In the genomic region with DNA sequence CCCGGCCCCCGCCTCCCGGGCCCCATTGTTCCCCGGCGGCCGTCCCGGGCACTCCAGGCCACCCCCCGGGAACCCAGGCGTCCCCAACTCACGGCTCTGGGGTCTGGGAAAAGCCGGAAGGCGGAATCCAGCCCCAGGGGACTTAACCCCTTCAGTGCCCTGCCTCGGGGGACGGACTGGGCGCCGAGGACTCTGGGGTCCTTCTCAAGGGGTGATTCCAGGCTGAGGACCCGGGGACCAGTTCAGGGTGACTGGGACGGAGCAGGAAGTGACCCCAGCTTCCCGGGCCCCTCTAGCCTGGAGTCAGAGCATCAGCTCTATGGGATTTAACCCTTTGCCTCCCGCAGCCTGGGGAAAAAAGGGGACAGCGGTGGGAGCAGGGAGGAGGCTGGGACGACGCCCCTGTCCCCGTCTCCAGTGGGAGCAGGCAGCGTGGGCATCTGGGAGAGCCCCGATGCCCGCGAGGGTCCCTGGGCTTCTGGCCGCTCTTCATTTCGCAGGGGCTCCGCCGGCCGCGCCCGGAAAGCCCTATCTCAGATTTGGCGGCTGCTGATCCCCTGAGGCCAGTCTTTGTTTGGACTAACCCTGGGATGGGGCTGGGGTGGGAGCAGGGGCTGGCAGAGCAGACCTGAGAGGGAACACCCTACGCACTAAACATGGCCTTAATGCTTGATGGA, we compare ENCODE assay signal across 1 cellular context.
TF ChIP-seq lines count a peak whose summit lies in the region.

Gene ZNF629, minus strand, starts transcription at position 270 of the 677 bp plus-strand sequence. CDS start 2,723 bp downstream, outside the sequence.

TF ChIP-seq in HepG2, 621 proteins besides CTCF, POLR2A, EP300 and RAD21 (continued from another document):
- TF ChIP-seq, protein P1, sequence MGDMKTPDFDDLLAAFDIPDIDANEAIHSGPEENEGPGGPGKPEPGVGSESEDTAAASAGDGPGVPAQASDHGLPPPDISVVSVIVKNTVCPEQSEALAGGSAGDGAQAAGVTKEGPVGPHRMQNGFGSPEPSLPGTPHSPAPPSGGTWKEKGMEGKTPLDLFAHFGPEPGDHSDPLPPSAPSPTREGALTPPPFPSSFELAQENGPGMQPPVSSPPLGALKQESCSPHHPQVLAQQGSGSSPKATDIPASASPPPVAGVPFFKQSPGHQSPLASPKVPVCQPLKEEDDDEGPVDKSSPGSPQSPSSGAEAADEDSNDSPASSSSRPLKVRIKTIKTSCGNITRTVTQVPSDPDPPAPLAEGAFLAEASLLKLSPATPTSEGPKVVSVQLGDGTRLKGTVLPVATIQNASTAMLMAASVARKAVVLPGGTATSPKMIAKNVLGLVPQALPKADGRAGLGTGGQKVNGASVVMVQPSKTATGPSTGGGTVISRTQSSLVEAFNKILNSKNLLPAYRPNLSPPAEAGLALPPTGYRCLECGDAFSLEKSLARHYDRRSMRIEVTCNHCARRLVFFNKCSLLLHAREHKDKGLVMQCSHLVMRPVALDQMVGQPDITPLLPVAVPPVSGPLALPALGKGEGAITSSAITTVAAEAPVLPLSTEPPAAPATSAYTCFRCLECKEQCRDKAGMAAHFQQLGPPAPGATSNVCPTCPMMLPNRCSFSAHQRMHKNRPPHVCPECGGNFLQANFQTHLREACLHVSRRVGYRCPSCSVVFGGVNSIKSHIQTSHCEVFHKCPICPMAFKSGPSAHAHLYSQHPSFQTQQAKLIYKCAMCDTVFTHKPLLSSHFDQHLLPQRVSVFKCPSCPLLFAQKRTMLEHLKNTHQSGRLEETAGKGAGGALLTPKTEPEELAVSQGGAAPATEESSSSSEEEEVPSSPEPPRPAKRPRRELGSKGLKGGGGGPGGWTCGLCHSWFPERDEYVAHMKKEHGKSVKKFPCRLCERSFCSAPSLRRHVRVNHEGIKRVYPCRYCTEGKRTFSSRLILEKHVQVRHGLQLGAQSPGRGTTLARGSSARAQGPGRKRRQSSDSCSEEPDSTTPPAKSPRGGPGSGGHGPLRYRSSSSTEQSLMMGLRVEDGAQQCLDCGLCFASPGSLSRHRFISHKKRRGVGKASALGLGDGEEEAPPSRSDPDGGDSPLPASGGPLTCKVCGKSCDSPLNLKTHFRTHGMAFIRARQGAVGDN (CRISPR knock-in tag; IDR thresholded peaks at IDR 0.05), result peak; percentile 76
- TF ChIP-seq SPEN (CRISPR knock-in tag; IDR thresholded peaks at IDR 0.05; ENCODE audit: low read depth), result peak; percentile 86
- no peak for TF ChIP-seq NFYC (CRISPR knock-in tag; IDR thresholded peaks at IDR 0.05)
- TF ChIP-seq ZNF460 (CRISPR knock-in tag; IDR thresholded peaks at IDR 0.05; ENCODE audit: borderline replicate concordance), result no peak
- no peak; the same call in 1 of the 2 replicates for TF ChIP-seq SMC3 (IDR thresholded peaks at IDR 0.05; ENCODE audit: low read length)
- TF ChIP-seq HCFC1 (IDR thresholded peaks at IDR 0.05; ENCODE audit: low read depth, low read length), result peak; percentile 69; the same call in 1 of the 2 replicates
- no peak for TF ChIP-seq NFATC3 (CRISPR knock-in tag; IDR thresholded peaks at IDR 0.05)
- TF ChIP-seq, protein P2, sequence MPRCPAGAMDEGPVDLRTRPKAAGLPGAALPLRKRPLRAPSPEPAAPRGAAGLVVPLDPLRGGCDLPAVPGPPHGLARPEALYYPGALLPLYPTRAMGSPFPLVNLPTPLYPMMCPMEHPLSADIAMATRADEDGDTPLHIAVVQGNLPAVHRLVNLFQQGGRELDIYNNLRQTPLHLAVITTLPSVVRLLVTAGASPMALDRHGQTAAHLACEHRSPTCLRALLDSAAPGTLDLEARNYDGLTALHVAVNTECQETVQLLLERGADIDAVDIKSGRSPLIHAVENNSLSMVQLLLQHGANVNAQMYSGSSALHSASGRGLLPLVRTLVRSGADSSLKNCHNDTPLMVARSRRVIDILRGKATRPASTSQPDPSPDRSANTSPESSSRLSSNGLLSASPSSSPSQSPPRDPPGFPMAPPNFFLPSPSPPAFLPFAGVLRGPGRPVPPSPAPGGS (CRISPR knock-in tag; IDR thresholded peaks at IDR 0.05), result peak; percentile 56; the same call in 1 of the 2 replicates
- no peak for TF ChIP-seq ZNF430 (CRISPR knock-in tag; IDR thresholded peaks at IDR 0.05)
- no peak for TF ChIP-seq ZC3H4 (CRISPR knock-in tag; IDR thresholded peaks at IDR 0.05; ENCODE audit: borderline replicate concordance)
- TF ChIP-seq MBD4 (IDR thresholded peaks at IDR 0.05; ENCODE audit: borderline replicate concordance, low read length), result no peak
- TF ChIP-seq MZF1 (CRISPR knock-in tag; IDR thresholded peaks at IDR 0.05; ENCODE audit: borderline replicate concordance), result peak; percentile 85; the same call in 1 of the 2 replicates
- TF ChIP-seq, protein P3, sequence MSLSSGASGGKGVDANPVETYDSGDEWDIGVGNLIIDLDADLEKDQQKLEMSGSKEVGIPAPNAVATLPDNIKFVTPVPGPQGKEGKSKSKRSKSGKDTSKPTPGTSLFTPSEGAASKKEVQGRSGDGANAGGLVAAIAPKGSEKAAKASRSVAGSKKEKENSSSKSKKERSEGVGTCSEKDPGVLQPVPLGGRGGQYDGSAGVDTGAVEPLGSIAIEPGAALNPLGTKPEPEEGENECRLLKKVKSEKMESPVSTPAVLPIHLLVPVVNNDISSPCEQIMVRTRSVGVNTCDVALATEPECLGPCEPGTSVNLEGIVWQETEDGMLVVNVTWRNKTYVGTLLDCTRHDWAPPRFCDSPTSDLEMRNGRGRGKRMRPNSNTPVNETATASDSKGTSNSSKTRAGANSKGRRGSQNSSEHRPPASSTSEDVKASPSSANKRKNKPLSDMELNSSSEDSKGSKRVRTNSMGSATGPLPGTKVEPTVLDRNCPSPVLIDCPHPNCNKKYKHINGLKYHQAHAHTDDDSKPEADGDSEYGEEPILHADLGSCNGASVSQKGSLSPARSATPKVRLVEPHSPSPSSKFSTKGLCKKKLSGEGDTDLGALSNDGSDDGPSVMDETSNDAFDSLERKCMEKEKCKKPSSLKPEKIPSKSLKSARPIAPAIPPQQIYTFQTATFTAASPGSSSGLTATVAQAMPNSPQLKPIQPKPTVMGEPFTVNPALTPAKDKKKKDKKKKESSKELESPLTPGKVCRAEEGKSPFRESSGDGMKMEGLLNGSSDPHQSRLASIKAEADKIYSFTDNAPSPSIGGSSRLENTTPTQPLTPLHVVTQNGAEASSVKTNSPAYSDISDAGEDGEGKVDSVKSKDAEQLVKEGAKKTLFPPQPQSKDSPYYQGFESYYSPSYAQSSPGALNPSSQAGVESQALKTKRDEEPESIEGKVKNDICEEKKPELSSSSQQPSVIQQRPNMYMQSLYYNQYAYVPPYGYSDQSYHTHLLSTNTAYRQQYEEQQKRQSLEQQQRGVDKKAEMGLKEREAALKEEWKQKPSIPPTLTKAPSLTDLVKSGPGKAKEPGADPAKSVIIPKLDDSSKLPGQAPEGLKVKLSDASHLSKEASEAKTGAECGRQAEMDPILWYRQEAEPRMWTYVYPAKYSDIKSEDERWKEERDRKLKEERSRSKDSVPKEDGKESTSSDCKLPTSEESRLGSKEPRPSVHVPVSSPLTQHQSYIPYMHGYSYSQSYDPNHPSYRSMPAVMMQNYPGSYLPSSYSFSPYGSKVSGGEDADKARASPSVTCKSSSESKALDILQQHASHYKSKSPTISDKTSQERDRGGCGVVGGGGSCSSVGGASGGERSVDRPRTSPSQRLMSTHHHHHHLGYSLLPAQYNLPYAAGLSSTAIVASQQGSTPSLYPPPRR (CRISPR knock-in tag; IDR thresholded peaks at IDR 0.05; ENCODE audit: borderline replicate concordance), result peak; percentile 53; the same call in 1 of the 2 replicates
- TF ChIP-seq ZNF20 (CRISPR knock-in tag; IDR thresholded peaks at IDR 0.05), result 0 out of 2 replicates have a peak, but pooled peaks have one; percentile 64
- no peak for TF ChIP-seq CCAR2 (optimal IDR thresholded peaks at IDR 0.05; ENCODE audit: low read depth, low read length)
- no peak for TF ChIP-seq SP5 (CRISPR knock-in tag; IDR thresholded peaks at IDR 0.05; ENCODE audit: borderline replicate concordance, low read depth)
- TF ChIP-seq ZNF614 (CRISPR knock-in tag; IDR thresholded peaks at IDR 0.05; ENCODE audit: borderline replicate concordance), result 0 out of 2 replicates have a peak, but pooled peaks have one; percentile 11
- TF ChIP-seq ZFY (CRISPR knock-in tag; IDR thresholded peaks at IDR 0.05), result peak; percentile 59; the same call in 1 of the 2 replicates
- TF ChIP-seq THYN1 (CRISPR knock-in tag; IDR thresholded peaks at IDR 0.05; ENCODE audit: borderline replicate concordance, low read depth), result no peak
- TF ChIP-seq ZNF782 (CRISPR knock-in tag; IDR thresholded peaks at IDR 0.05; ENCODE audit: borderline replicate concordance), result no peak
- TF ChIP-seq ZSCAN12 (CRISPR knock-in tag; IDR thresholded peaks at IDR 0.05), result no peak
- no peak for TF ChIP-seq TCF7 (IDR thresholded peaks at IDR 0.05; ENCODE audit: low read depth)
- TF ChIP-seq, protein P4, sequence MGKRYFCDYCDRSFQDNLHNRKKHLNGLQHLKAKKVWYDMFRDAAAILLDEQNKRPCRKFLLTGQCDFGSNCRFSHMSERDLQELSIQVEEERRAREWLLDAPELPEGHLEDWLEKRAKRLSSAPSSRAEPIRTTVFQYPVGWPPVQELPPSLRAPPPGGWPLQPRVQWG (CRISPR knock-in tag; IDR thresholded peaks at IDR 0.05; ENCODE audit: borderline replicate concordance, low read depth), result no peak
- TF ChIP-seq, protein P5, sequence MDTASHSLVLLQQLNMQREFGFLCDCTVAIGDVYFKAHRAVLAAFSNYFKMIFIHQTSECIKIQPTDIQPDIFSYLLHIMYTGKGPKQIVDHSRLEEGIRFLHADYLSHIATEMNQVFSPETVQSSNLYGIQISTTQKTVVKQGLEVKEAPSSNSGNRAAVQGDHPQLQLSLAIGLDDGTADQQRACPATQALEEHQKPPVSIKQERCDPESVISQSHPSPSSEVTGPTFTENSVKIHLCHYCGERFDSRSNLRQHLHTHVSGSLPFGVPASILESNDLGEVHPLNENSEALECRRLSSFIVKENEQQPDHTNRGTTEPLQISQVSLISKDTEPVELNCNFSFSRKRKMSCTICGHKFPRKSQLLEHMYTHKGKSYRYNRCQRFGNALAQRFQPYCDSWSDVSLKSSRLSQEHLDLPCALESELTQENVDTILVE (CRISPR knock-in tag; IDR thresholded peaks at IDR 0.05), result peak; percentile 88; the same call in 1 of the 2 replicates
- TF ChIP-seq HOXA3 (CRISPR knock-in tag; IDR thresholded peaks at IDR 0.05), result peak; percentile 70
- no peak for TF ChIP-seq ZNF354B (CRISPR knock-in tag; IDR thresholded peaks at IDR 0.05)
- peak; percentile 64; the same call in 1 of the 2 replicates for TF ChIP-seq KDM1A (CRISPR knock-in tag; IDR thresholded peaks at IDR 0.05)
- no peak for TF ChIP-seq TRIM24 (CRISPR knock-in tag; IDR thresholded peaks at IDR 0.05)
- peak; percentile 71; the same call in 1 of the 2 replicates for TF ChIP-seq TGIF2 (CRISPR knock-in tag; IDR thresholded peaks at IDR 0.05)
- TF ChIP-seq ZC3H13 (CRISPR knock-in tag; IDR thresholded peaks at IDR 0.05), result peak; percentile 93
- TF ChIP-seq IKZF1 (IDR thresholded peaks at IDR 0.05), result no peak
- TF ChIP-seq KLF15 (CRISPR knock-in tag; IDR thresholded peaks at IDR 0.05; ENCODE audit: borderline replicate concordance), result peak; percentile 48; the same call in 1 of the 2 replicates
- TF ChIP-seq REL (CRISPR knock-in tag; conservative IDR thresholded peaks at IDR 0.05), result peak; percentile 82; the same call in 1 of the 2 replicates
- TF ChIP-seq, protein P6, sequence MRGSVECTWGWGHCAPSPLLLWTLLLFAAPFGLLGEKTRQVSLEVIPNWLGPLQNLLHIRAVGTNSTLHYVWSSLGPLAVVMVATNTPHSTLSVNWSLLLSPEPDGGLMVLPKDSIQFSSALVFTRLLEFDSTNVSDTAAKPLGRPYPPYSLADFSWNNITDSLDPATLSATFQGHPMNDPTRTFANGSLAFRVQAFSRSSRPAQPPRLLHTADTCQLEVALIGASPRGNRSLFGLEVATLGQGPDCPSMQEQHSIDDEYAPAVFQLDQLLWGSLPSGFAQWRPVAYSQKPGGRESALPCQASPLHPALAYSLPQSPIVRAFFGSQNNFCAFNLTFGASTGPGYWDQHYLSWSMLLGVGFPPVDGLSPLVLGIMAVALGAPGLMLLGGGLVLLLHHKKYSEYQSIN (CRISPR knock-in tag; IDR thresholded peaks at IDR 0.05; ENCODE audit: borderline replicate concordance), result no peak
- TF ChIP-seq TEAD2 (CRISPR knock-in tag; IDR thresholded peaks at IDR 0.05), result no peak
- TF ChIP-seq SMAD1 (CRISPR knock-in tag; IDR thresholded peaks at IDR 0.05; ENCODE audit: borderline replicate concordance, low read depth), result no peak
- TF ChIP-seq CENPT (CRISPR knock-in tag; IDR thresholded peaks at IDR 0.05; ENCODE audit: low read depth), result no peak; the same call in 1 of the 2 replicates
- peak; percentile 79; the same call in 1 of the 2 replicates for TF ChIP-seq BORCS8-MEF2B (CRISPR knock-in tag; IDR thresholded peaks at IDR 0.05)
- TF ChIP-seq KLF13 (CRISPR knock-in tag; IDR thresholded peaks at IDR 0.05), result no peak
- TF ChIP-seq ZNF326 (CRISPR knock-in tag; IDR thresholded peaks at IDR 0.05; ENCODE audit: borderline replicate concordance), result no peak
